1 cellular context compared by ENCODE assay signal in the genomic region with DNA sequence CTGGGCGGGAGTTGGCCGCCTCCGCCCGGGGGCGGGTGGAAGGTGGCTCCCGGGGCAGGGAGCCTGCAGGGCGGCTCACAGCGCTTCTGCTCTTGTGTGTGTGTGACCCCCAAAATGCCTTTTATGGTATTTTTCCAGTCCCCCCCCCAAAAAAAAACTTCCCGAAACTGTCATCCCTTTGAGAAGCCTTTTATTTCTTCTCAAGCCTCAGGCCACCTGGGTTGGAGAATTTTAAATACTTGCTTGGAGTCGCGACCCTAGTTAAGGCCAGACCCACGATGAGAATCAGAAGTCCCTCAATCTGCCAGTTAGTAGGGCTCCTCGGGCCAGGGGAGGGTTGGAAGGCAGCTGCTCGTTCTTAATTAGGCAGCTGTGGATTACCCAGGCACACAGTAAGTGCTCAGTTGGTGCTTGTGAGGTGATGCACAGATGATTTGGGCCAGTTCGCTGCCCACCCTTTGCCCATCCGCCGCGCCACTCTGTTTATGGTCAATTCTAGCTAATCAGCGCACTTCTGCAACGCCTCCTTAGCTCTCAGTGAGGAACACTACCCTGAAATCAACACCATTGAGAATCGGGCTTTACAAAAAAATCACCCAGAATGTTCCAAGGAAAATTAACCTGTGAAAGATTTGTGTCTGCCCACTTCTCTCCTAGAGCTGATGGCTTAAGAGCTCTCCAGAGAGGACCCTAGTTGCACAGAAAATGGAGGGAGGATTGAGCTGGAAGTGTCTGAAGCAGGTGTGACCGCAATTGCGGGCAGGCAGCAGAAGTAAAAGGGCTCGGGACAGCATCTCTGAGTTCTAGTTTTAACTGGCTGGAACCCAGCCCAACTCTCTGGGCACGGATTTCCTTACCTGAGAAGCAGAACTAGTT.
TF ChIP-seq lines count a peak whose summit lies in the region.

No MANE protein-coding gene starts in this region.

TF ChIP-seq in SK-N-SH, 30 proteins besides CTCF, POLR2A, EP300 and RAD21 (continued from another document):
- TF ChIP-seq, protein P1, sequence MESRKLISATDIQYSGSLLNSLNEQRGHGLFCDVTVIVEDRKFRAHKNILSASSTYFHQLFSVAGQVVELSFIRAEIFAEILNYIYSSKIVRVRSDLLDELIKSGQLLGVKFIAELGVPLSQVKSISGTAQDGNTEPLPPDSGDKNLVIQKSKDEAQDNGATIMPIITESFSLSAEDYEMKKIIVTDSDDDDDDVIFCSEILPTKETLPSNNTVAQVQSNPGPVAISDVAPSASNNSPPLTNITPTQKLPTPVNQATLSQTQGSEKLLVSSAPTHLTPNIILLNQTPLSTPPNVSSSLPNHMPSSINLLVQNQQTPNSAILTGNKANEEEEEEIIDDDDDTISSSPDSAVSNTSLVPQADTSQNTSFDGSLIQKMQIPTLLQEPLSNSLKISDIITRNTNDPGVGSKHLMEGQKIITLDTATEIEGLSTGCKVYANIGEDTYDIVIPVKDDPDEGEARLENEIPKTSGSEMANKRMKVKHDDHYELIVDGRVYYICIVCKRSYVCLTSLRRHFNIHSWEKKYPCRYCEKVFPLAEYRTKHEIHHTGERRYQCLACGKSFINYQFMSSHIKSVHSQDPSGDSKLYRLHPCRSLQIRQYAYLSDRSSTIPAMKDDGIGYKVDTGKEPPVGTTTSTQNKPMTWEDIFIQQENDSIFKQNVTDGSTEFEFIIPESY (IDR thresholded peaks at IDR 0.05; ENCODE audit: borderline replicate concordance, low read depth), result no peak
